Comparison of ENCODE assay signal across 8 cellular contexts in the genomic region with DNA sequence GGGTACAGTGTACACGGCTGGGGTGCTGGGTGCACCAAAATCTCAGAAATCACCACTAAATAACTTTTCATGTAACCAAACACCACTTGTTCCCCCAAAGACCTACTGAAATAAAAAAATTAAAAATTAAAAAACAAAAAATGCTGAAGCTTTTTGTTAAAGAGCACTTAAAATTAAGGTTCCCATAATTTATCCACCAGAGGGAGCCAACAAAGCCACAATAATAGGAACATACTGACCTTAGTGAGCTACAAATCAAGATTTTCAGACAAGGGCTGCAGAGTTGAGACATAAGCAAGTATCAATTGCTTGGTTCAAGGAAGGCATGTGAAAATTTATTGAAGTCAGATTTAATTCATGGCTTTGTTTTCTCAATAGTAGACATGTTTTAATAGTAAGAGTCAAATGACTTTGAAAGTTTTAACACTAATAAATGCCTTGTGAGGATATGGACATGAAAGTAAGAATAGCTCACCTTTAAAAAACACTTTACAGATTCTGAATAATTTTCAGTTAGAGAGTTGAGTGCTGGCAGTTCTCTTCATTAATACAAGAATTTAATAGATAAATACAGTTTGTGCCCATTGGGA. TPM values are rescaled to one million over a fixed set of nuclear protein-coding genes. Genes with fewer than 3 reads are reported as not detected.
A peak's percentile ranks its signal among the peaks of the same experiment; 100 is the strongest.
DNase-seq lines count a peak whose midpoint lies in the region; ATAC-seq, FAIRE-seq and TF ChIP-seq lines count a peak whose summit lies in the region.

No MANE protein-coding gene starts in this region.

- H3K27ac Mint-ChIP-seq in endodermal cell: no peak overlapping the region

- TF ChIP-seq POLR2A in GM18505 (IDR thresholded peaks at IDR 0.05; ENCODE audit: borderline replicate concordance, extremely low read depth, insufficient read depth, insufficient read length): no peak

- intact Hi-C loops in pancreas (cut with DNase I): no loop called here

- H3K27me3 ChIP-seq in endodermal cell (ENCODE audit: control insufficient read depth, insufficient read depth, low read length, poor library complexity, severe bottlenecking): no peaks in the 10 kb centered on the region
- no peaks in the 10 kb centered on the region for H3K27me3 ChIP-seq in pancreas

- H3K4me3 Mint-ChIP-seq in endodermal cell: no peak overlapping the region

- H3K27ac ChIP-seq in endodermal cell (ENCODE audit: low read depth, low read length) (no peak overlapping the region), pancreas (no peak overlapping the region)

- H3K36me3 Mint-ChIP-seq in endodermal cell (ENCODE audit: low read depth): no peaks in the 10 kb centered on the region

- H3K4me1 ChIP-seq in endodermal cell (ENCODE audit: control insufficient read depth, insufficient read depth, low read length): no peaks in the 10 kb centered on the region
- peaks cover 0 to 7% (median 0%) of the 10 kb centered on the region in 3 donors for H3K4me1 ChIP-seq in pancreas

- H3K9me3 ChIP-seq in endodermal cell (ENCODE audit: control insufficient read depth, low read length): no peaks in the 10 kb centered on the region
- no peaks in the 10 kb centered on the region for H3K9me3 ChIP-seq in pancreas

- H3K9ac ChIP-seq in endodermal cell (ENCODE audit: extremely low read depth, low read length, poor library complexity, severe bottlenecking): no peak overlapping the region

- H3K4me1 Mint-ChIP-seq in endodermal cell: peaks cover 6% of the 10 kb centered on the region

- no peaks in the 10 kb centered on the region for H3K9me3 Mint-ChIP-seq in endodermal cell

- H3K27me3 Mint-ChIP-seq in endodermal cell (ENCODE audit: insufficient read depth): no peaks in the 10 kb centered on the region

- DNase-seq in GM12865 (ENCODE audit: low read depth) (peak; percentile 19), NCI-H446 treated with DMSO at 0.1 percent for 48 hours (lab: John Stamatoyannopoulos, UW) (peak; percentile 11), endodermal cell (no peak), pancreas (no peak)
- no peak for DNase-seq in NK-92 treated with Interleukin-12 subunit alpha and Interleukin-12 subunit beta, amount 100 ng/mL, for 24 hours (lab: John Stamatoyannopoulos, UW)

- ATAC-seq in pancreas (peak; percentile 63 to 80 (median 78)), GM18517 (IDR thresholded peaks at IDR 0.05; ENCODE audit: unreplicated experiment) (no peak), HG02763 (IDR thresholded peaks at IDR 0.05; ENCODE audit: unreplicated experiment) (no peak), GM18505 (IDR thresholded peaks at IDR 0.05; ENCODE audit: unreplicated experiment) (no peak)

- no peak for TF ChIP-seq CTCF in GM12865 (IDR thresholded peaks at IDR 0.05; ENCODE audit: insufficient read depth, low read depth, low read length, missing control alignments)
- peak; percentile 81 for TF ChIP-seq CTCF in endodermal cell (conservative IDR thresholded peaks at IDR 0.05)
- peak in 3 of 4 donors; percentile 27 to 43 (median 38) for TF ChIP-seq CTCF in pancreas (IDR thresholded peaks at IDR 0.05)

- FAIRE-seq in pancreas (lab: Jason Lieb, UNC): peak; percentile 82

- H3K4me3 ChIP-seq in GM12865 (ENCODE audit: low read depth, low read length) (no peak overlapping the region), endodermal cell (ENCODE audit: low read length) (no peak overlapping the region), pancreas (no peak overlapping the region)

- H3K36me3 ChIP-seq in endodermal cell (ENCODE audit: control insufficient read depth, insufficient read depth, low read length) (no peaks in the 10 kb centered on the region), pancreas (no peaks in the 10 kb centered on the region)

- 88 to 100% methylated on average over 1 of the region's 1 CpG for WGBS in endodermal cell (ENCODE audit: insufficient coverage in 1 of 2, insufficient read length in 1 of 2), 2 experiments
- WGBS in pancreas, 2 donors: 49 to 76% methylated on average over 1 of the region's 1 CpG

RNA-seq across cellular contexts. Expression of a gene that starts 43.0 kb away (rescaled TPM):
- 10 to 100 TPM; 60.8 to 79.9 TPM for total RNA-seq in endodermal cell
- 98.4 TPM for polyA plus RNA-seq in endodermal cell (2013, experiment 1 of 2)
- 103 TPM for polyA plus RNA-seq in endodermal cell (2013, experiment 2 of 2)
- 10 to 100 TPM; 19.4 to 45.6 (median 35.4) TPM for total RNA-seq in pancreas
- polyA plus RNA-seq in pancreas: 10 to 100 TPM; 28.4 to 62.5 TPM

Comparison
In these comparisons a context has a peak if more than half of its experiments do, and no peak if none do; other contexts are left out.
1. DNase-seq: peak in GM12865 (single experiment) and NCI-H446 treated with DMSO at 0.1 percent for 48 hours (single experiment); none in endodermal cell (single experiment), pancreas (0 of 6) and NK-92 treated with Interleukin-12 subunit alpha and Interleukin-12 subunit beta, amount 100 ng/mL, for 24 hours (single experiment).
2. ATAC-seq: peak in pancreas (4 of 4); none in GM18517 (single experiment), HG02763 (single experiment) and GM18505 (single experiment).